Comparison of ENCODE assay signal across 1 cellular context in genomic region chr6:52245425-52245824, GRCh38.
TF ChIP-seq lines count a peak whose summit lies in the region.

No MANE protein-coding gene starts in this region.

TF ChIP-seq in HepG2, 621 proteins besides CTCF, POLR2A, EP300 and RAD21 (continues in another document):
- TF ChIP-seq, protein P1, sequence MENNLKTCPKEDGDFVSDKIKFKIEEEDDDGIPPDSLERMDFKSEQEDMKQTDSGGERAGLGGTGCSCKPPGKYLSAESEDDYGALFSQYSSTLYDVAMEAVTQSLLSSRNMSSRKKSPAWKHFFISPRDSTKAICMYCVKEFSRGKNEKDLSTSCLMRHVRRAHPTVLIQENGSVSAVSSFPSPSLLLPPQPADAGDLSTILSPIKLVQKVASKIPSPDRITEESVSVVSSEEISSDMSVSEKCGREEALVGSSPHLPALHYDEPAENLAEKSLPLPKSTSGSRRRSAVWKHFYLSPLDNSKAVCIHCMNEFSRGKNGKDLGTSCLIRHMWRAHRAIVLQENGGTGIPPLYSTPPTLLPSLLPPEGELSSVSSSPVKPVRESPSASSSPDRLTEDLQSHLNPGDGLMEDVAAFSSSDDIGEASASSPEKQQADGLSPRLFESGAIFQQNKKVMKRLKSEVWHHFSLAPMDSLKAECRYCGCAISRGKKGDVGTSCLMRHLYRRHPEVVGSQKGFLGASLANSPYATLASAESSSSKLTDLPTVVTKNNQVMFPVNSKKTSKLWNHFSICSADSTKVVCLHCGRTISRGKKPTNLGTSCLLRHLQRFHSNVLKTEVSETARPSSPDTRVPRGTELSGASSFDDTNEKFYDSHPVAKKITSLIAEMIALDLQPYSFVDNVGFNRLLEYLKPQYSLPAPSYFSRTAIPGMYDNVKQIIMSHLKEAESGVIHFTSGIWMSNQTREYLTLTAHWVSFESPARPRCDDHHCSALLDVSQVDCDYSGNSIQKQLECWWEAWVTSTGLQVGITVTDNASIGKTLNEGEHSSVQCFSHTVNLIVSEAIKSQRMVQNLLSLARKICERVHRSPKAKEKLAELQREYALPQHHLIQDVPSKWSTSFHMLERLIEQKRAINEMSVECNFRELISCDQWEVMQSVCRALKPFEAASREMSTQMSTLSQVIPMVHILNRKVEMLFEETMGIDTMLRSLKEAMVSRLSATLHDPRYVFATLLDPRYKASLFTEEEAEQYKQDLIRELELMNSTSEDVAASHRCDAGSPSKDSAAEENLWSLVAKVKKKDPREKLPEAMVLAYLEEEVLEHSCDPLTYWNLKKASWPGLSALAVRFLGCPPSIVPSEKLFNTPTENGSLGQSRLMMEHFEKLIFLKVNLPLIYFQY (CRISPR knock-in tag; IDR thresholded peaks at IDR 0.05; ENCODE audit: borderline replicate concordance) = peak; percentile 68; the same call in 1 of the 2 replicates
- TF ChIP-seq SPEN (CRISPR knock-in tag; IDR thresholded peaks at IDR 0.05; ENCODE audit: low read depth) (peak; percentile 62; the same call in 1 of the 2 replicates), KLF12 (CRISPR knock-in tag; IDR thresholded peaks at IDR 0.05; ENCODE audit: borderline replicate concordance) (no peak), PAXIP1 (CRISPR knock-in tag; conservative IDR thresholded peaks at IDR 0.05) (peak; percentile 72), TRIM24 (CRISPR knock-in tag; IDR thresholded peaks at IDR 0.05) (no peak), GATAD1 (CRISPR knock-in tag; IDR thresholded peaks at IDR 0.05) (0 out of 2 replicates have a peak, but pooled peaks have one; percentile 25), PHF5A (CRISPR knock-in tag; IDR thresholded peaks at IDR 0.05; ENCODE audit: low read depth, unreplicated experiment) (no peak), KLF15 (CRISPR knock-in tag; IDR thresholded peaks at IDR 0.05; ENCODE audit: borderline replicate concordance) (no peak), ZNF629 (CRISPR knock-in tag; conservative IDR thresholded peaks at IDR 0.05) (0 out of 2 replicates have a peak, but pooled peaks have one; percentile 16), MIER2 (CRISPR knock-in tag; IDR thresholded peaks at IDR 0.05) (peak; percentile 53; the same call in 1 of the 2 replicates), IRX3 (CRISPR knock-in tag; IDR thresholded peaks at IDR 0.05; ENCODE audit: borderline replicate concordance, low read depth) (no peak), BCL6 (CRISPR knock-in tag; IDR thresholded peaks at IDR 0.05) (peak; percentile 99), TOE1 (CRISPR knock-in tag; IDR thresholded peaks at IDR 0.05) (no peak), ZNF121 (CRISPR knock-in tag; IDR thresholded peaks at IDR 0.05) (no peak), NFIC (IDR thresholded peaks at IDR 0.05; ENCODE audit: low read length) (peak; percentile 64; the same call in 1 of the 2 replicates), GATA4 (IDR thresholded peaks at IDR 0.05; ENCODE audit: borderline replicate concordance, low read depth) (no peak), SIN3A (IDR thresholded peaks at IDR 0.05; ENCODE audit: borderline replicate concordance, low read depth, low read length) (no peak), FOXO1 (CRISPR knock-in tag; IDR thresholded peaks at IDR 0.05) (peak; percentile 43; the same call in 1 of the 2 replicates), SUZ12 (IDR thresholded peaks at IDR 0.05; ENCODE audit: low read depth, low read length) (no peak), HCFC1 (IDR thresholded peaks at IDR 0.05; ENCODE audit: low read depth, low read length) (no peak), ZNF317 (CRISPR knock-in tag; IDR thresholded peaks at IDR 0.05) (0 out of 2 replicates have a peak, but pooled peaks have one; percentile 39), PITX1 (CRISPR knock-in tag; IDR thresholded peaks at IDR 0.05) (peak; percentile 46; the same call in 1 of the 2 replicates), SMAD3 (CRISPR knock-in tag; IDR thresholded peaks at IDR 0.05) (no peak), RARA (CRISPR knock-in tag; IDR thresholded peaks at IDR 0.05) (peak; percentile 93), FOXO4 (CRISPR knock-in tag; conservative IDR thresholded peaks at IDR 0.05) (no peak), ETV5 (CRISPR knock-in tag; IDR thresholded peaks at IDR 0.05; ENCODE audit: borderline replicate concordance) (peak; percentile 43; the same call in 1 of the 2 replicates), ZNF264 (CRISPR knock-in tag; IDR thresholded peaks at IDR 0.05) (peak; percentile 81), DDIT3 (CRISPR knock-in tag; IDR thresholded peaks at IDR 0.05) (no peak), TCF7 (IDR thresholded peaks at IDR 0.05; ENCODE audit: low read depth) (peak; percentile 59), CREM (IDR thresholded peaks at IDR 0.05) (peak; percentile 43), CREM (CRISPR knock-in tag; IDR thresholded peaks at IDR 0.05) (no peak), ZNF326 (CRISPR knock-in tag; IDR thresholded peaks at IDR 0.05; ENCODE audit: borderline replicate concordance) (no peak), ZNF644 (CRISPR knock-in tag; IDR thresholded peaks at IDR 0.05; ENCODE audit: low read depth) (peak; percentile 89), ZNF263 (CRISPR knock-in tag; IDR thresholded peaks at IDR 0.05) (peak; percentile 50; the same call in 1 of the 2 replicates), ZNF468 (CRISPR knock-in tag; IDR thresholded peaks at IDR 0.05) (no peak), SALL1 (CRISPR knock-in tag; IDR thresholded peaks at IDR 0.05) (peak; percentile 44; the same call in 1 of the 2 replicates), THAP11 (CRISPR knock-in tag; IDR thresholded peaks at IDR 0.05) (no peak), CCDC6 (CRISPR knock-in tag; IDR thresholded peaks at IDR 0.05) (no peak), ZNF616 (CRISPR knock-in tag; IDR thresholded peaks at IDR 0.05; ENCODE audit: low read depth) (no peak), ZBTB20 (CRISPR knock-in tag; IDR thresholded peaks at IDR 0.05; ENCODE audit: borderline replicate concordance, low read depth) (0 out of 2 replicates have a peak, but pooled peaks have one; percentile 26), FOXA3 (CRISPR knock-in tag; IDR thresholded peaks at IDR 0.05) (peak; percentile 86)
- TF ChIP-seq, protein P2, sequence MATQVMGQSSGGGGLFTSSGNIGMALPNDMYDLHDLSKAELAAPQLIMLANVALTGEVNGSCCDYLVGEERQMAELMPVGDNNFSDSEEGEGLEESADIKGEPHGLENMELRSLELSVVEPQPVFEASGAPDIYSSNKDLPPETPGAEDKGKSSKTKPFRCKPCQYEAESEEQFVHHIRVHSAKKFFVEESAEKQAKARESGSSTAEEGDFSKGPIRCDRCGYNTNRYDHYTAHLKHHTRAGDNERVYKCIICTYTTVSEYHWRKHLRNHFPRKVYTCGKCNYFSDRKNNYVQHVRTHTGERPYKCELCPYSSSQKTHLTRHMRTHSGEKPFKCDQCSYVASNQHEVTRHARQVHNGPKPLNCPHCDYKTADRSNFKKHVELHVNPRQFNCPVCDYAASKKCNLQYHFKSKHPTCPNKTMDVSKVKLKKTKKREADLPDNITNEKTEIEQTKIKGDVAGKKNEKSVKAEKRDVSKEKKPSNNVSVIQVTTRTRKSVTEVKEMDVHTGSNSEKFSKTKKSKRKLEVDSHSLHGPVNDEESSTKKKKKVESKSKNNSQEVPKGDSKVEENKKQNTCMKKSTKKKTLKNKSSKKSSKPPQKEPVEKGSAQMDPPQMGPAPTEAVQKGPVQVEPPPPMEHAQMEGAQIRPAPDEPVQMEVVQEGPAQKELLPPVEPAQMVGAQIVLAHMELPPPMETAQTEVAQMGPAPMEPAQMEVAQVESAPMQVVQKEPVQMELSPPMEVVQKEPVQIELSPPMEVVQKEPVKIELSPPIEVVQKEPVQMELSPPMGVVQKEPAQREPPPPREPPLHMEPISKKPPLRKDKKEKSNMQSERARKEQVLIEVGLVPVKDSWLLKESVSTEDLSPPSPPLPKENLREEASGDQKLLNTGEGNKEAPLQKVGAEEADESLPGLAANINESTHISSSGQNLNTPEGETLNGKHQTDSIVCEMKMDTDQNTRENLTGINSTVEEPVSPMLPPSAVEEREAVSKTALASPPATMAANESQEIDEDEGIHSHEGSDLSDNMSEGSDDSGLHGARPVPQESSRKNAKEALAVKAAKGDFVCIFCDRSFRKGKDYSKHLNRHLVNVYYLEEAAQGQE (IDR thresholded peaks at IDR 0.05; ENCODE audit: borderline replicate concordance in 1 of 2, low read depth in 1 of 2, low read length in 2 of 2) = 0 out of 4 replicates have a peak, but pooled peaks of 1 of the 2 experiments have one; percentile 39
- TF ChIP-seq, protein P3, sequence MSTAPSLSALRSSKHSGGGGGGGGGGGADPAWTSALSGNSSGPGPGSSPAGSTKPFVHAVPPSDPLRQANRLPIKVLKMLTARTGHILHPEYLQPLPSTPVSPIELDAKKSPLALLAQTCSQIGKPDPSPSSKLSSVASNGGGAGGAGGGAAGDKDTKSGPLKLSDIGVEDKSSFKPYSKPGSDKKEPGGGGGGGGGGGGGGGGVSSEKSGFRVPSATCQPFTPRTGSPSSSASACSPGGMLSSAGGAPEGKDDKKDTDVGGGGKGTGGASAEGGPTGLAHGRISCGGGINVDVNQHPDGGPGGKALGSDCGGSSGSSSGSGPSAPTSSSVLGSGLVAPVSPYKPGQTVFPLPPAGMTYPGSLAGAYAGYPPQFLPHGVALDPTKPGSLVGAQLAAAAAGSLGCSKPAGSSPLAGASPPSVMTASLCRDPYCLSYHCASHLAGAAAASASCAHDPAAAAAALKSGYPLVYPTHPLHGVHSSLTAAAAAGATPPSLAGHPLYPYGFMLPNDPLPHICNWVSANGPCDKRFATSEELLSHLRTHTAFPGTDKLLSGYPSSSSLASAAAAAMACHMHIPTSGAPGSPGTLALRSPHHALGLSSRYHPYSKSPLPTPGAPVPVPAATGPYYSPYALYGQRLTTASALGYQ (CRISPR knock-in tag; IDR thresholded peaks at IDR 0.05) = no peak
- TF ChIP-seq, protein P4, sequence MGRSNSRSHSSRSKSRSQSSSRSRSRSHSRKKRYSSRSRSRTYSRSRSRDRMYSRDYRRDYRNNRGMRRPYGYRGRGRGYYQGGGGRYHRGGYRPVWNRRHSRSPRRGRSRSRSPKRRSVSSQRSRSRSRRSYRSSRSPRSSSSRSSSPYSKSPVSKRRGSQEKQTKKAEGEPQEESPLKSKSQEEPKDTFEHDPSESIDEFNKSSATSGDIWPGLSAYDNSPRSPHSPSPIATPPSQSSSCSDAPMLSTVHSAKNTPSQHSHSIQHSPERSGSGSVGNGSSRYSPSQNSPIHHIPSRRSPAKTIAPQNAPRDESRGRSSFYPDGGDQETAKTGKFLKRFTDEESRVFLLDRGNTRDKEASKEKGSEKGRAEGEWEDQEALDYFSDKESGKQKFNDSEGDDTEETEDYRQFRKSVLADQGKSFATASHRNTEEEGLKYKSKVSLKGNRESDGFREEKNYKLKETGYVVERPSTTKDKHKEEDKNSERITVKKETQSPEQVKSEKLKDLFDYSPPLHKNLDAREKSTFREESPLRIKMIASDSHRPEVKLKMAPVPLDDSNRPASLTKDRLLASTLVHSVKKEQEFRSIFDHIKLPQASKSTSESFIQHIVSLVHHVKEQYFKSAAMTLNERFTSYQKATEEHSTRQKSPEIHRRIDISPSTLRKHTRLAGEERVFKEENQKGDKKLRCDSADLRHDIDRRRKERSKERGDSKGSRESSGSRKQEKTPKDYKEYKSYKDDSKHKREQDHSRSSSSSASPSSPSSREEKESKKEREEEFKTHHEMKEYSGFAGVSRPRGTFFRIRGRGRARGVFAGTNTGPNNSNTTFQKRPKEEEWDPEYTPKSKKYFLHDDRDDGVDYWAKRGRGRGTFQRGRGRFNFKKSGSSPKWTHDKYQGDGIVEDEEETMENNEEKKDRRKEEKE (IDR thresholded peaks at IDR 0.05) = no peak
